6 cellular contexts compared by ENCODE assay signal in genomic region chr18:31057917-31058316, GRCh38. TPM values are rescaled to one million over a fixed set of nuclear protein-coding genes. Genes with fewer than 3 reads are reported as not detected.
"Had no signal": no experiment of that assay in that cellular context is flagged by ENCODE, and none has a peak within 500 bp of the region (broad histone marks: within the 10 kb centered on the region; RNA-seq: fewer than 3 reads in every experiment).

No MANE protein-coding gene starts in this region.

- DNase-seq: H9, HFFc6, IMR-90, KBM-7 had no signal

- H3K4me3 ChIP-seq: GM23338 had no signal

- H3K4me3 Mint-ChIP-seq: GM23338, H9, HFFc6 had no signal

- ATAC-seq: GM23338, HCT116 had no signal

- H3K9me3 Mint-ChIP-seq: GM23338 had no signal

- H3K27ac Mint-ChIP-seq: GM23338, HFFc6 had no signal

RNA-seq across cellular contexts. Expression of gene DSC3, which starts 15.4 kb away (rescaled TPM):
- total RNA-seq: HFFc6 had no signal

RNA-seq across cellular contexts. Expression of gene DSC2, which starts 44.3 kb away (rescaled TPM):
- total RNA-seq: HFFc6, IMR-90 had no signal
